ENCODE assay signal across 11 cellular contexts in genomic region chr5:57117601-57118000, GRCh38. TPM values are rescaled to one million over a fixed set of nuclear protein-coding genes. Genes with fewer than 3 reads are reported as not detected.
DNase-seq lines count a peak whose midpoint lies in the region; ATAC-seq and TF ChIP-seq lines count a peak whose summit lies in the region.
"Had no signal": no experiment of that assay in that cellular context is flagged by ENCODE, and none has a peak within 500 bp of the region (broad histone marks: within the 10 kb centered on the region; RNA-seq: fewer than 3 reads in every experiment).

No MANE protein-coding gene starts in this region.

- no peak overlapping the region for H3K4me3 Mint-ChIP-seq in activated CD8-positive, alpha-beta T cell treated with anti-CD3 and anti-CD28 coated beads, Interleukin-2, amount 10 ng/mL, durations not matched to agents 7 days and 5 days
- H3K4me3 Mint-ChIP-seq in effector memory CD8-positive, alpha-beta T cell: no peak overlapping the region
- H3K4me3 Mint-ChIP-seq: activated B cell treated with CpG ODN at 0.5 μM for 24 hours had no signal

- intact Hi-C loops in psoas muscle (cut with DNase I): no loop called here

- H3K27me3 ChIP-seq in psoas muscle (ENCODE audit: insufficient read depth in 3 of 3, low read length in 2 of 3): no peaks in the 10 kb centered on the region

- H3K27ac Mint-ChIP-seq in activated CD8-positive, alpha-beta T cell treated with anti-CD3 and anti-CD28 coated beads, Interleukin-2, amount 10 ng/mL, durations not matched to agents 7 days and 5 days: peak overlapping the region; percentile 70
- H3K27ac Mint-ChIP-seq in effector memory CD8-positive, alpha-beta T cell: peak overlapping the region; percentile 62 to 66
- H3K27ac Mint-ChIP-seq: activated B cell treated with CpG ODN at 0.5 μM for 24 hours had no signal

- no peaks in the 10 kb centered on the region for H3K9me3 Mint-ChIP-seq in activated CD8-positive, alpha-beta T cell treated with anti-CD3 and anti-CD28 coated beads, Interleukin-2, amount 10 ng/mL, durations not matched to agents 7 days and 5 days (ENCODE audit: insufficient read depth)
- peaks cover 0 to under 1% of the 10 kb centered on the region in 2 donors for H3K9me3 Mint-ChIP-seq in effector memory CD8-positive, alpha-beta T cell

- 21 to 35% (median 29%) methylated on average over 1 of the region's 1 CpG for WGBS in psoas muscle, 3 donors

- CTCF ChIA-PET in activated CD8-positive, alpha-beta T cell treated with anti-CD3 and anti-CD28 coated beads, Interleukin-2, amount 10 ng/mL, durations not matched to agents 7 days and 5 days (lab: Charles Lee): no interaction called here

- DNase-seq in NB4 (ENCODE audit: low read depth) (peak; percentile 72), psoas muscle (no peak), NCI-H345 treated with DMSO at 0.1 percent for 48 hours (lab: John Stamatoyannopoulos, UW; ENCODE audit: unreplicated experiment) (no peak)
- peak; percentile 88 for DNase-seq in activated CD8-positive, alpha-beta T cell treated with anti-CD3 and anti-CD28 coated beads, Interleukin-2, amount 10 ng/mL, durations not matched to agents 7 days and 5 days
- DNase-seq in effector memory CD8-positive, alpha-beta T cell: peak; percentile 9 to 43 (median 42)
- peak; percentile 15 to 53 for DNase-seq in stimulated activated CD8-positive, alpha-beta memory T cell treated with anti-CD3 and anti-CD28 coated beads, Interleukin-7, amount 100 ng/mL, for 48 hours (ENCODE audit: extremely low read depth in 1 of 2, low read depth in 1 of 2)
- DNase-seq: activated B cell treated with CpG ODN at 0.5 μM for 24 hours, GF-D8, posterior cingulate gyrus had no signal

- POLR2A ChIA-PET in activated CD8-positive, alpha-beta T cell treated with anti-CD3 and anti-CD28 coated beads, Interleukin-2, amount 10 ng/mL, durations not matched to agents 7 days and 5 days (lab: Charles Lee): no interaction called here

- no peak for TF ChIP-seq POLR2A in NB4 (IDR thresholded peaks at IDR 0.05; ENCODE audit: extremely low read depth, insufficient read length)

- H3K27me3 Mint-ChIP-seq in activated CD8-positive, alpha-beta T cell treated with anti-CD3 and anti-CD28 coated beads, Interleukin-2, amount 10 ng/mL, durations not matched to agents 7 days and 5 days (ENCODE audit: low read depth): peaks cover 2% of the 10 kb centered on the region
- H3K27me3 Mint-ChIP-seq in effector memory CD8-positive, alpha-beta T cell: no peaks in the 10 kb centered on the region
- H3K27me3 Mint-ChIP-seq: activated B cell treated with CpG ODN at 0.5 μM for 24 hours had no signal

- H3K36me3 ChIP-seq in psoas muscle (ENCODE audit: insufficient read depth in 1 of 2, low read depth in 1 of 2): no peaks in the 10 kb centered on the region

- no peaks in the 10 kb centered on the region for H3K4me1 ChIP-seq in psoas muscle

- no peak for TF ChIP-seq CTCF in NB4 (IDR thresholded peaks at IDR 0.05; ENCODE audit: low read depth, low read length)
- no peak for TF ChIP-seq CTCF in psoas muscle (IDR thresholded peaks at IDR 0.05)

- peak; percentile 99 for ATAC-seq in activated CD8-positive, alpha-beta T cell treated with anti-CD3 and anti-CD28 coated beads, Interleukin-2, amount 10 ng/mL, durations not matched to agents 7 days and 5 days
- peak; percentile 99 for ATAC-seq in effector memory CD8-positive, alpha-beta T cell (replicated peaks)
- ATAC-seq in psoas muscle (no peak), HG02840 (IDR thresholded peaks at IDR 0.05; ENCODE audit: low FRiP score, unreplicated experiment) (no peak), HG02870 (IDR thresholded peaks at IDR 0.05; ENCODE audit: unreplicated experiment) (no peak)

- H3K4me3 ChIP-seq in NB4 (ENCODE audit: low read depth, low read length) (no peak overlapping the region), psoas muscle (no peak overlapping the region)

- peaks cover 38% of the 10 kb centered on the region for H3K4me1 Mint-ChIP-seq in activated CD8-positive, alpha-beta T cell treated with anti-CD3 and anti-CD28 coated beads, Interleukin-2, amount 10 ng/mL, durations not matched to agents 7 days and 5 days (ENCODE audit: low read depth)
- peaks cover 7 to 9% of the 10 kb centered on the region in 2 donors for H3K4me1 Mint-ChIP-seq in effector memory CD8-positive, alpha-beta T cell (ENCODE audit: low read depth in 2 of 2)
- H3K4me1 Mint-ChIP-seq: activated B cell treated with CpG ODN at 0.5 μM for 24 hours had no signal

- no peaks in the 10 kb centered on the region for H3K9me3 ChIP-seq in psoas muscle

- no peaks in the 10 kb centered on the region for H3K36me3 Mint-ChIP-seq in activated CD8-positive, alpha-beta T cell treated with anti-CD3 and anti-CD28 coated beads, Interleukin-2, amount 10 ng/mL, durations not matched to agents 7 days and 5 days (ENCODE audit: low read depth)
- H3K36me3 Mint-ChIP-seq in effector memory CD8-positive, alpha-beta T cell (ENCODE audit: insufficient read depth): no peaks in the 10 kb centered on the region

- no peak overlapping the region for H3K27ac ChIP-seq in psoas muscle

RNA-seq across cellular contexts. Expression of gene GPBP1, which starts 56.3 kb away (rescaled TPM):
- total RNA-seq in activated CD8-positive, alpha-beta T cell treated with anti-CD3 and anti-CD28 coated beads, Interleukin-2, amount 10 ng/mL, durations not matched to agents 7 days and 5 days: 10 to 100 TPM; 76.4 to 84.6 TPM
- total RNA-seq in psoas muscle: 10 to 100 TPM; 45.0 to 54.5 (median 53.3) TPM
- polyA plus RNA-seq in psoas muscle: 10 to 100 TPM; 37.3 to 74.0 (median 38.0) TPM

Comparison
In these comparisons a context has a peak if more than half of its experiments do, and no peak if none do; other contexts are left out.
1. DNase-seq: peak in NB4 (single experiment), activated CD8-positive, alpha-beta T cell treated with anti-CD3 and anti-CD28 coated beads, Interleukin-2, amount 10 ng/mL, durations not matched to agents 7 days and 5 days (single experiment), effector memory CD8-positive, alpha-beta T cell (3 of 3) and stimulated activated CD8-positive, alpha-beta memory T cell treated with anti-CD3 and anti-CD28 coated beads, Interleukin-7, amount 100 ng/mL, for 48 hours (2 of 2); none in psoas muscle (0 of 2) and NCI-H345 treated with DMSO at 0.1 percent for 48 hours (single experiment).
2. ATAC-seq: peak in activated CD8-positive, alpha-beta T cell treated with anti-CD3 and anti-CD28 coated beads, Interleukin-2, amount 10 ng/mL, durations not matched to agents 7 days and 5 days (single experiment) and effector memory CD8-positive, alpha-beta T cell (single experiment); none in psoas muscle (0 of 4), HG02840 (single experiment) and HG02870 (single experiment).